In the genomic region with DNA sequence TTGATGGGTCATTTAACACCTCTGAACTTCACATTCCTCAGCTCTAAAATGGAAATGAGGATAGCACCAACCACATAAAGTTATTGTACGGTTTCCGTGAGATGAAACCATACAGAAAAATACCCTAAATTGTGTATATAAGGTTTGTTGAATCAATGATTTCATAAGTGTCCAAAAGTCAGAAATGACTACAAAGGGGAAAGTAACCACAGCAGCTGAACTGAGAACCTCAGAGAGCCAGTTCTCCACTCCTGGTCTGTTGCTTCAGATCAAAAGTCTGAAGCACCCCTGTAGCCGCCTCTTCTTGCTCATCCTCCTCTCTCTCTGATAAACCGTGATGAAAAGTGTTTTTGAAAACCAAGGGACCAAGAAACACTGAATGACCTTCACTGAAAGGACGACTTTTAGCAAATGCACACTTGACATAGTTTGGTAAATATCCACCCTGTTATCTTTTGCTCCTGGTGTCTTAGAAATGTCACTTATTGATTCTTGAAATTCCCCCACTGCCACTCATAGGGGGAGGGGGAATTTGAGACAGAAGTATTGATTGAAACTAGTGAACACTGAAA, we compare ENCODE assay signal across 19 cellular contexts.
A peak's percentile ranks its signal among the peaks of the same experiment; 100 is the strongest.
DNase-seq lines count a peak whose midpoint lies in the region; ATAC-seq, FAIRE-seq and TF ChIP-seq lines count a peak whose summit lies in the region.
"Had no signal": no experiment of that assay in that cellular context is flagged by ENCODE, and none has a peak within 500 bp of the region (broad histone marks: within the 10 kb centered on the region; RNA-seq: fewer than 3 reads in every experiment).

No MANE protein-coding gene starts in this region.

- POLR2A ChIA-PET in WTC11 (lab: Charles Lee), result no interaction called here

- ATAC-seq in GM19351 (IDR thresholded peaks at IDR 0.05; ENCODE audit: unreplicated experiment), result peak; percentile 88
- peak; percentile 94 for ATAC-seq in HG02852 (IDR thresholded peaks at IDR 0.05; ENCODE audit: unreplicated experiment)
- peak; percentile 67 for ATAC-seq in HG03520 (IDR thresholded peaks at IDR 0.05; ENCODE audit: unreplicated experiment)
- no peak for ATAC-seq in WTC11

- H3K4me1 Mint-ChIP-seq in WTC11, result peaks cover 39% of the 10 kb centered on the region
- H3K4me1 Mint-ChIP-seq in activated CD4-positive, alpha-beta T cell treated with anti-CD3 and anti-CD28 coated beads, Interleukin-2, amount 10 ng/mL, durations not matched to agents 24 days and 14 days, result no peaks in the 10 kb centered on the region

- FAIRE-seq in HTR-8/SVneo (lab: Jason Lieb, UNC), result no peak
- FAIRE-seq: GM12892, kidney, RCC 7860 had no signal

- H3K27me3 Mint-ChIP-seq in WTC11 (ENCODE audit: low read depth), result no peaks in the 10 kb centered on the region
- peaks cover 3% of the 10 kb centered on the region for H3K27me3 Mint-ChIP-seq in activated CD4-positive, alpha-beta T cell treated with anti-CD3 and anti-CD28 coated beads, Interleukin-2, amount 10 ng/mL, durations not matched to agents 24 days and 14 days
- H3K27me3 Mint-ChIP-seq: CD4-positive, alpha-beta T cell had no signal

- H3K27ac Mint-ChIP-seq in WTC11, result no peak overlapping the region
- no peak overlapping the region for H3K27ac Mint-ChIP-seq in activated CD4-positive, alpha-beta T cell treated with anti-CD3 and anti-CD28 coated beads, Interleukin-2, amount 10 ng/mL, durations not matched to agents 24 days and 14 days
- H3K27ac Mint-ChIP-seq: activated naive CD4-positive, alpha-beta T cell treated with anti-CD3 and anti-CD28 coated beads for 36 hours; brain; CD4-positive, alpha-beta T cell had no signal

- H3K36me3 Mint-ChIP-seq in WTC11, result no peaks in the 10 kb centered on the region
- H3K36me3 Mint-ChIP-seq in activated CD4-positive, alpha-beta T cell treated with anti-CD3 and anti-CD28 coated beads, Interleukin-2, amount 10 ng/mL, durations not matched to agents 24 days and 14 days (ENCODE audit: low read depth), result no peaks in the 10 kb centered on the region
- H3K36me3 Mint-ChIP-seq: brain had no signal

- no peak overlapping the region for H3K4me3 Mint-ChIP-seq in WTC11
- no peak overlapping the region for H3K4me3 Mint-ChIP-seq in activated CD4-positive, alpha-beta T cell treated with anti-CD3 and anti-CD28 coated beads, Interleukin-2, amount 10 ng/mL, durations not matched to agents 24 days and 14 days
- H3K4me3 Mint-ChIP-seq: activated naive CD4-positive, alpha-beta T cell treated with anti-CD3 and anti-CD28 coated beads for 36 hours; brain; CD4-positive, alpha-beta T cell had no signal

- CTCF ChIA-PET in WTC11 (lab: Charles Lee), result interaction anchor here (0.6 to 1.4 kb wide), 6 partner anchors 8 to 347 kb away, joined by 3 to 8 read pairs (median 4); no protein-coding TSS in a partner anchor

- TF ChIP-seq CTCF in GM13976 (IDR thresholded peaks at IDR 0.05; ENCODE audit: borderline replicate concordance, control extremely low read depth, extremely low read depth, insufficient read depth, missing control alignments), result no peak
- TF ChIP-seq CTCF in WTC11 (IDR thresholded peaks at IDR 0.05), result no peak

- intact Hi-C loops in activated CD4-positive, alpha-beta T cell treated with anti-CD3 and anti-CD28 coated beads, Interleukin-2, amount 10 ng/mL, durations not matched to agents 24 days and 14 days (cut with micrococcal nuclease), result no loop called here

- in situ Hi-C loops in GM13976 (cut with MboI; ENCODE audit: low sequenced_read_pairs, unreplicated experiment), result loop anchor here (10.0 kb wide), 1 partner anchor 342 kb away; no protein-coding TSS in a partner anchor

- DNase-seq in GM13976 (ENCODE audit: low spot score) (peak; percentile 39), WTC11 (ENCODE audit: low spot score) (no peak), HTR-8/SVneo (ENCODE audit: insufficient read length, low spot score) (no peak), RPMI8226 (no peak)
- no peak for DNase-seq in activated CD4-positive, alpha-beta T cell treated with anti-CD3 and anti-CD28 coated beads, Interleukin-2, amount 10 ng/mL, durations not matched to agents 24 days and 14 days
- DNase-seq: ACHN; activated naive CD4-positive, alpha-beta T cell treated with anti-CD3 and anti-CD28 coated beads for 36 hours; CD4-positive, alpha-beta T cell; kidney; NCI-H2029; NCI-H69; stimulated activated naive CD4-positive, alpha-beta T cell; upper lobe of left lung had no signal

- H3K9me3 Mint-ChIP-seq in WTC11, result no peaks in the 10 kb centered on the region
- H3K9me3 Mint-ChIP-seq in activated CD4-positive, alpha-beta T cell treated with anti-CD3 and anti-CD28 coated beads, Interleukin-2, amount 10 ng/mL, durations not matched to agents 24 days and 14 days, result no peaks in the 10 kb centered on the region
- H3K9me3 Mint-ChIP-seq: activated naive CD4-positive, alpha-beta T cell treated with anti-CD3 and anti-CD28 coated beads for 36 hours; brain; CD4-positive, alpha-beta T cell had no signal

TF ChIP-seq in WTC11, 78 proteins besides CTCF, POLR2A, EP300 and RAD21:
- TF ChIP-seq, protein P1, sequence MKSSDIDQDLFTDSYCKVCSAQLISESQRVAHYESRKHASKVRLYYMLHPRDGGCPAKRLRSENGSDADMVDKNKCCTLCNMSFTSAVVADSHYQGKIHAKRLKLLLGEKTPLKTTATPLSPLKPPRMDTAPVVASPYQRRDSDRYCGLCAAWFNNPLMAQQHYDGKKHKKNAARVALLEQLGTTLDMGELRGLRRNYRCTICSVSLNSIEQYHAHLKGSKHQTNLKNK (CRISPR knock-in tag; IDR thresholded peaks at IDR 0.05), result no peak
- TF ChIP-seq TP53 (CRISPR knock-in tag; IDR thresholded peaks at IDR 0.05), result no peak
